Comparison of ENCODE assay signal across 18 cellular contexts in the genomic region with DNA sequence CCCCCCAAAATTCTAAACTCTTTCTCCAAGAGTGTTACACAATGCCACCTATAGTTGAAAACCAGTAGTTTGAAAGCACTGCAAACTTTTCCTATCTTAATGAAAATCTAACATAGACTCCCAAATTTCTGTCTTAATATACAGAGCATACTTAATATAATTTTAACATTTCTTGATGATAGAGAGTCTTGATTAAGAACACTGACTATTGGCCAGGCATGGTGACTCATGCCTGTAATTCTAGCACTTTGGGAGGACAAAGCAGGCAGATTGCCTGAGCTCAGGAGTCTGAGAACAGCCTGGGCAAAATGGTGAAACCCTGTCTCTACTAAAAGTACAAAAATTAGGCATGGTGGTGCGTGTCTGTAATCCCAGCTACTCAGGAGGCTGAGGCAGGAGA. TPM values are rescaled to one million over a fixed set of nuclear protein-coding genes. Genes with fewer than 3 reads are reported as not detected.
DNase-seq lines count a peak whose midpoint lies in the region; ATAC-seq and TF ChIP-seq lines count a peak whose summit lies in the region.
"Had no signal": no experiment of that assay in that cellular context is flagged by ENCODE, and none has a peak within 500 bp of the region (broad histone marks: within the 10 kb centered on the region; RNA-seq: fewer than 3 reads in every experiment).

No MANE protein-coding gene starts in this region.

- ATAC-seq in IMR-90 (ENCODE audit: low read depth) (peak; percentile 82), HG03432 (IDR thresholded peaks at IDR 0.05; ENCODE audit: unreplicated experiment) (no peak), GM18867 (IDR thresholded peaks at IDR 0.05; ENCODE audit: unreplicated experiment) (no peak)
- ATAC-seq: activated naive CD4-positive, alpha-beta T cell treated with anti-CD3 and anti-CD28 coated beads, Interleukin-2, amount 50 U/mL, for 72 hours; activated T-cell treated with anti-CD3 and anti-CD28 coated beads, Interleukin-2, amount 50 U/mL, for 4 hours; stimulated activated naive CD8-positive, alpha-beta T cell treated with anti-CD3 and anti-CD28 coated beads, Interleukin-15, amount 100 ng/mL, for 72 hours had no signal

- H3K23ac ChIP-seq in IMR-90 (ENCODE audit: low read depth, low read length): no peak overlapping the region

- H3K79me1 ChIP-seq in IMR-90 (ENCODE audit: low read depth in 1 of 2, low read length in 2 of 2): peaks cover 26 to 59% of the 10 kb centered on the region in 2 experiments

- peaks cover 14% of the 10 kb centered on the region for H4K20me1 ChIP-seq in IMR-90 (ENCODE audit: insufficient read depth, low read length)

- H3K27ac ChIP-seq in IMR-90 (ENCODE audit: insufficient read depth, low read length) (peak overlapping the region; percentile 33; the same call in 1 of the 2 replicates), brain microvascular endothelial cell (no peak overlapping the region)
- H3K27ac ChIP-seq: neural progenitor cell had no signal

- no peak overlapping the region for H3K27ac Mint-ChIP-seq in glutamatergic neuron (ENCODE audit: unreplicated experiment)
- H3K27ac Mint-ChIP-seq: activated naive CD4-positive, alpha-beta T cell treated with anti-CD3 and anti-CD28 coated beads, Interleukin-2, amount 50 U/mL, for 72 hours; H9; neural progenitor cell; stimulated activated naive CD8-positive, alpha-beta T cell treated with anti-CD3 and anti-CD28 coated beads, Interleukin-15, amount 100 ng/mL, for 72 hours had no signal

- WGBS in IMR-90 (ENCODE audit: extremely low coverage in 2 of 2, insufficient read length in 1 of 2), 2 experiments: no CpG with 5 or more reads among the region's 1 CpG

- POLR2A ChIA-PET in IMR-90 (lab: Charles Lee; ENCODE audit: unreplicated experiment): no interaction called here

- no peak for TF ChIP-seq POLR2A in IMR-90 (IDR thresholded peaks at IDR 0.05; ENCODE audit: low read depth, low read length)

- intact Hi-C loops in IMR-90 (cut with micrococcal nuclease): no loop called here

- H4K8ac ChIP-seq in IMR-90 (ENCODE audit: low read depth in 2 of 2, low read length in 2 of 2): no peak overlapping the region

- H3K4me1 ChIP-seq in IMR-90 (ENCODE audit: control insufficient read depth, insufficient read depth, low read length): peaks cover 6% of the 10 kb centered on the region; the same call in 1 of the 2 replicates
- H3K4me1 ChIP-seq: Caco-2, neural progenitor cell had no signal

- no peak overlapping the region; the same call in 1 of the 2 replicates for H4K5ac ChIP-seq in IMR-90 (ENCODE audit: low read depth, low read length)

- peaks cover 3% of the 10 kb centered on the region; the same call in 1 of the 2 replicates for H3K9me1 ChIP-seq in IMR-90 (ENCODE audit: insufficient read depth, low read length)

- H3K18ac ChIP-seq in IMR-90 (ENCODE audit: low read depth, low read length): no peak overlapping the region

- no peak overlapping the region for H2BK5ac ChIP-seq in IMR-90 (ENCODE audit: low read depth, low read length, poor library complexity, severe bottlenecking)

- no peaks in the 10 kb centered on the region for H3K9me3 Mint-ChIP-seq in glutamatergic neuron (ENCODE audit: unreplicated experiment)
- H3K9me3 Mint-ChIP-seq: activated naive CD4-positive, alpha-beta T cell treated with anti-CD3 and anti-CD28 coated beads, Interleukin-2, amount 50 U/mL, for 72 hours; H9; neural progenitor cell; stimulated activated naive CD8-positive, alpha-beta T cell treated with anti-CD3 and anti-CD28 coated beads, Interleukin-15, amount 100 ng/mL, for 72 hours had no signal

- no peak overlapping the region for H2AK9ac ChIP-seq in IMR-90 (replicated peaks; ENCODE audit: low read depth, low read length, poor library complexity)

- H4K91ac ChIP-seq in IMR-90 (ENCODE audit: insufficient read depth, low read depth, low read length): no peak overlapping the region

- no peak overlapping the region for H2BK15ac ChIP-seq in IMR-90 (ENCODE audit: low read depth, low read length)

- H3K9ac ChIP-seq in IMR-90 (ENCODE audit: low read depth, low read length): no peak overlapping the region
- H3K9ac ChIP-seq: neural progenitor cell had no signal

- H3K4ac ChIP-seq in IMR-90 (ENCODE audit: low read depth, low read length): no peak overlapping the region

- BruUV-seq in IMR-90 (replicated peaks; lab: Mats Ljungman, UMichigan): no TSS peak

- no peak overlapping the region for H2AFZ ChIP-seq in IMR-90 (replicated peaks; ENCODE audit: low read length, poor library complexity)
- H2AFZ ChIP-seq: neural progenitor cell had no signal

- peak; percentile 19 for DNase-seq in AG09319 (ENCODE audit: extremely low read depth, low read depth)
- DNase-seq in IMR-90: peak; percentile 65
- peak; percentile 47 for DNase-seq in brain microvascular endothelial cell
- DNase-seq in foreskin fibroblast: peak; percentile 56 to 76
- DNase-seq in D341Med (ENCODE audit: low spot score): no peak
- no peak for DNase-seq in glutamatergic neuron
- DNase-seq: activated CD4-positive, alpha-beta T cell treated with anti-CD3 and anti-CD28 coated beads, Interleukin-2, amount 50 U/mL, for 48 hours; activated T-cell treated with anti-CD3 and anti-CD28 coated beads, Interleukin-2, amount 50 U/mL, for 4 hours; Caco-2; H9; islet precursor cell; NCI-H2081; NCI-H526; stimulated activated naive CD8-positive, alpha-beta T cell treated with anti-CD3 and anti-CD28 coated beads, Interleukin-15, amount 100 ng/mL, for 72 hours had no signal

- H2BK20ac ChIP-seq in IMR-90 (ENCODE audit: low read depth, low read length): no peak overlapping the region

- no peaks in the 10 kb centered on the region for H3K27me3 ChIP-seq in IMR-90 (ENCODE audit: control insufficient read depth, insufficient read depth, low read length)
- no peaks in the 10 kb centered on the region for H3K27me3 ChIP-seq in brain microvascular endothelial cell (replicated peaks)
- H3K27me3 ChIP-seq: neural progenitor cell had no signal

- H2BK120ac ChIP-seq in IMR-90 (ENCODE audit: low read depth, low read length): no peak overlapping the region

- no peak overlapping the region for H3K4me2 ChIP-seq in IMR-90 (ENCODE audit: low read depth, low read length)
- H3K4me2 ChIP-seq: neural progenitor cell had no signal

- H3K36me3 ChIP-seq in IMR-90 (ENCODE audit: control insufficient read depth, insufficient read depth, low read length) (peaks cover 8% of the 10 kb centered on the region), brain microvascular endothelial cell (replicated peaks) (no peaks in the 10 kb centered on the region)
- H3K36me3 ChIP-seq: neural progenitor cell had no signal

- no peaks in the 10 kb centered on the region for H3K4me1 Mint-ChIP-seq in glutamatergic neuron (ENCODE audit: low read depth, unreplicated experiment)
- H3K4me1 Mint-ChIP-seq: H9, neural progenitor cell had no signal

- no peak for TF ChIP-seq CTCF in AG09319 (IDR thresholded peaks at IDR 0.05; ENCODE audit: low read depth, low read length)
- TF ChIP-seq CTCF in IMR-90 (conservative IDR thresholded peaks at IDR 0.05; ENCODE audit: low read depth, low read length): no peak
- no peak for TF ChIP-seq CTCF in brain microvascular endothelial cell (IDR thresholded peaks at IDR 0.05; ENCODE audit: low read depth, low read length, missing control alignments)
- no peak for TF ChIP-seq CTCF in foreskin fibroblast (IDR thresholded peaks at IDR 0.05; ENCODE audit: low read depth, low read length)
- no peak for TF ChIP-seq CTCF in glutamatergic neuron (IDR thresholded peaks at IDR 0.05; ENCODE audit: partially characterized antibody, unreplicated experiment)

- CTCF ChIA-PET in IMR-90 (lab: Yijun Ruan, JAX): interaction anchor here (0.7 kb wide), 1 partner anchor 8 kb away, joined by 3 read pairs; no protein-coding TSS in a partner anchor

- no peak overlapping the region for H2AK5ac ChIP-seq in IMR-90 (ENCODE audit: low read depth, low read length)

- H3K14ac ChIP-seq in IMR-90 (replicated peaks; ENCODE audit: low read depth, low read length): no peak overlapping the region

- no peaks in the 10 kb centered on the region for H3K27me3 Mint-ChIP-seq in glutamatergic neuron (ENCODE audit: unreplicated experiment)
- H3K27me3 Mint-ChIP-seq: stimulated activated naive CD8-positive, alpha-beta T cell treated with anti-CD3 and anti-CD28 coated beads, Interleukin-15, amount 100 ng/mL, for 72 hours had no signal

- dilution Hi-C loops in IMR-90 (cut with HindIII; ENCODE audit: low sequenced_read_pairs, unreplicated experiment): no loop called here

- no peaks in the 10 kb centered on the region for H3K9me3 ChIP-seq in IMR-90 (ENCODE audit: control insufficient read depth, insufficient read depth, low read length)
- H3K9me3 ChIP-seq: Caco-2 had no signal

- H3K56ac ChIP-seq in IMR-90 (ENCODE audit: extremely low read depth, insufficient read depth, low read length): no peak overlapping the region

- in situ Hi-C loops in IMR-90 (cut with MboI; ENCODE audit: low sequenced_read_pairs) (no loop called here), brain microvascular endothelial cell (cut with HindIII; ENCODE audit: low pct_ligation_motif_present, low sequenced_read_pairs) (no loop called here)

- TF ChIP-seq RAD21 in IMR-90 (IDR thresholded peaks at IDR 0.05; ENCODE audit: low read length): no peak

- H3K36me3 Mint-ChIP-seq in glutamatergic neuron (ENCODE audit: unreplicated experiment): no peaks in the 10 kb centered on the region
- H3K36me3 Mint-ChIP-seq: activated naive CD4-positive, alpha-beta T cell treated with anti-CD3 and anti-CD28 coated beads, Interleukin-2, amount 50 U/mL, for 72 hours had no signal

- H3K4me3 Mint-ChIP-seq in glutamatergic neuron (ENCODE audit: unreplicated experiment): no peak overlapping the region
- H3K4me3 Mint-ChIP-seq: activated T-cell treated with anti-CD3 and anti-CD28 coated beads, Interleukin-2, amount 50 U/mL, for 4 hours; H9; neural progenitor cell; stimulated activated naive CD8-positive, alpha-beta T cell treated with anti-CD3 and anti-CD28 coated beads, Interleukin-15, amount 100 ng/mL, for 72 hours had no signal

- H3K4me3 ChIP-seq in IMR-90 (ENCODE audit: insufficient read depth, low read depth, low read length): no peak overlapping the region
- no peak overlapping the region for H3K4me3 ChIP-seq in brain microvascular endothelial cell (ENCODE audit: low read depth, low read length)
- no peak overlapping the region for H3K4me3 ChIP-seq in foreskin fibroblast (ENCODE audit: low read depth in 1 of 2, low read length in 2 of 2)
- H3K4me3 ChIP-seq: neural progenitor cell had no signal

TF ChIP-seq in IMR-90, 13 proteins besides CTCF, POLR2A, EP300 and RAD21:
- peak; percentile 37; the same call in 1 of the 2 replicates for TF ChIP-seq FOS (IDR thresholded peaks at IDR 0.05; ENCODE audit: low read depth, low read length)
- TF ChIP-seq BHLHE40 (IDR thresholded peaks at IDR 0.05; ENCODE audit: low read depth, low read length): no peak
- TF ChIP-seq CHD1 (IDR thresholded peaks at IDR 0.05; ENCODE audit: low read depth, low read length): no peak

RNA-seq across cellular contexts. Expression of gene ASXL2, which starts 34.2 kb away (rescaled TPM):
- 7.5 and 8.1 TPM in 2 replicates for total RNA-seq in IMR-90 (2012; rRNA removed)
- polyA plus RNA-seq in IMR-90 (2012; rRNA removed): 4.9 and 5.3 TPM in 2 replicates
- polyA plus RNA-seq in IMR-90 (2012; cell fraction: cytosol; rRNA removed): 1.4 TPM in 2 replicates
- 2.6 and 8.2 TPM in 2 replicates for polyA plus RNA-seq in IMR-90 (2012; cell fraction: nucleus; rRNA removed; ENCODE audit: low replicate concordance)
- 19.9 TPM for total RNA-seq in glutamatergic neuron (ENCODE audit: unreplicated experiment)

Comparison
In these comparisons a context has a peak if more than half of its experiments do, and no peak if none do; other contexts are left out.
1. DNase-seq: peak in AG09319 (single experiment), IMR-90 (single experiment), brain microvascular endothelial cell (single experiment) and foreskin fibroblast (2 of 2); none in D341Med (single experiment) and glutamatergic neuron (single experiment).